In genomic region chr11:1640076-1640946, GRCh38 we compare ENCODE assay signal across 9 cellular contexts. TPM values are rescaled to one million over a fixed set of nuclear protein-coding genes. Genes with fewer than 3 reads are reported as not detected.
A peak's percentile ranks its signal among the peaks of the same experiment; 100 is the strongest.
DNase-seq lines count a peak whose midpoint lies in the region; ATAC-seq and TF ChIP-seq lines count a peak whose summit lies in the region.
"Had no signal": no experiment of that assay in that cellular context is flagged by ENCODE, and none has a peak within 500 bp of the region (broad histone marks: within the 10 kb centered on the region; RNA-seq: fewer than 3 reads in every experiment).

No MANE protein-coding gene starts in this region.

- H3K4me1 Mint-ChIP-seq in activated CD8-positive, alpha-beta T cell treated with anti-CD3 and anti-CD28 coated beads, Interleukin-2, amount 10 ng/mL, durations not matched to agents 7 days and 5 days (ENCODE audit: low read depth) = no peaks in the 10 kb centered on the region

- no peaks in the 10 kb centered on the region for H3K36me3 Mint-ChIP-seq in activated CD8-positive, alpha-beta T cell treated with anti-CD3 and anti-CD28 coated beads, Interleukin-2, amount 10 ng/mL, durations not matched to agents 7 days and 5 days (ENCODE audit: low read depth)

- no peaks in the 10 kb centered on the region for H3F3A ChIP-seq in MM.1S (ENCODE audit: insufficient read depth, low read length)

- no peak overlapping the region for H3K27ac Mint-ChIP-seq in activated CD8-positive, alpha-beta T cell treated with anti-CD3 and anti-CD28 coated beads, Interleukin-2, amount 10 ng/mL, durations not matched to agents 7 days and 5 days

- peak; percentile 79 for TF ChIP-seq CTCF in MM.1S (IDR thresholded peaks at IDR 0.05; ENCODE audit: low read length)
- TF ChIP-seq CTCF in cardiac muscle cell (IDR thresholded peaks at IDR 0.05; ENCODE audit: low read depth, low read length) = peak; percentile 86

- POLR2A ChIA-PET in activated CD8-positive, alpha-beta T cell treated with anti-CD3 and anti-CD28 coated beads, Interleukin-2, amount 10 ng/mL, durations not matched to agents 7 days and 5 days (lab: Charles Lee) = no interaction called here

- CTCF ChIA-PET in activated CD8-positive, alpha-beta T cell treated with anti-CD3 and anti-CD28 coated beads, Interleukin-2, amount 10 ng/mL, durations not matched to agents 7 days and 5 days (lab: Charles Lee) = interaction anchor here (0.6 to 4.8 kb wide), 18 partner anchors 9 to 360 kb away, joined by 3 to 49 read pairs (median 6); partner anchors contain the start of gene KRTAP5-5

- H3K9ac ChIP-seq in MM.1S (ENCODE audit: low read length) = no peak overlapping the region

- peak; percentile 6 for DNase-seq in SKM-1 treated with dmso at 0.1 percent for 144 hours (lab: John Stamatoyannopoulos, UW; ENCODE audit: unreplicated experiment)
- no peak for DNase-seq in SKM-1 (lab: John Stamatoyannopoulos, UW; ENCODE audit: unreplicated experiment)
- DNase-seq in MM.1S = peak; percentile 18
- DNase-seq in activated CD8-positive, alpha-beta T cell treated with anti-CD3 and anti-CD28 coated beads, Interleukin-2, amount 10 ng/mL, durations not matched to agents 7 days and 5 days = peak; percentile 32
- peak; percentile 36 to 62 for DNase-seq in cardiac muscle cell (ENCODE audit: low read depth in 1 of 2, low spot score in 1 of 2)
- peak; percentile 40 to 48 for DNase-seq in stimulated activated CD4-positive, alpha-beta T cell treated with anti-CD3 and anti-CD28 coated beads, Interleukin-2, amount 100 ng/mL, for 24 hours
- DNase-seq in NCI-H510A treated with DMSO at 0.1 percent for 48 hours (lab: John Stamatoyannopoulos, UW) = no peak

- H3K9me3 ChIP-seq in MM.1S (replicated peaks; ENCODE audit: insufficient read depth, low read length) (no peaks in the 10 kb centered on the region), cardiac muscle cell (ENCODE audit: low read depth) (no peaks in the 10 kb centered on the region)

- no peaks in the 10 kb centered on the region for H3K9me2 ChIP-seq in MM.1S (replicated peaks; ENCODE audit: insufficient read depth, low read length)

- no peaks in the 10 kb centered on the region for H4K20me1 ChIP-seq in MM.1S (ENCODE audit: insufficient read depth, low read length)

- H3K27ac ChIP-seq in MM.1S (ENCODE audit: low read length) = no peak overlapping the region
- no peak overlapping the region for H3K27ac ChIP-seq in cardiac muscle cell
- H3K27ac ChIP-seq: skin epidermis had no signal

- H3K4me1 ChIP-seq in MM.1S (ENCODE audit: low read length) = no peaks in the 10 kb centered on the region
- no peaks in the 10 kb centered on the region for H3K4me1 ChIP-seq in cardiac muscle cell (ENCODE audit: low read depth)

- no peaks in the 10 kb centered on the region for H3K79me2 ChIP-seq in MM.1S (ENCODE audit: low read length)

- H3K27me3 ChIP-seq in MM.1S (replicated peaks; ENCODE audit: insufficient read depth, low read length) (peaks cover 94% of the 10 kb centered on the region), cardiac muscle cell (peaks cover 4% of the 10 kb centered on the region)

- no peak overlapping the region for H3K4me2 ChIP-seq in MM.1S (ENCODE audit: low read depth, low read length)

- H3K4me3 ChIP-seq in MM.1S (ENCODE audit: low read length) (no peak overlapping the region), cardiac muscle cell (no peak overlapping the region)
- H3K4me3 ChIP-seq: skin epidermis had no signal

- ATAC-seq in activated CD8-positive, alpha-beta T cell treated with anti-CD3 and anti-CD28 coated beads, Interleukin-2, amount 10 ng/mL, durations not matched to agents 7 days and 5 days = peak; percentile 64
- ATAC-seq in HG03280 (IDR thresholded peaks at IDR 0.05; ENCODE audit: unreplicated experiment) = no peak

- H3K36me3 ChIP-seq in MM.1S (replicated peaks; ENCODE audit: insufficient read depth, low read length) (no peaks in the 10 kb centered on the region), cardiac muscle cell (no peaks in the 10 kb centered on the region)

- H3K9me3 Mint-ChIP-seq in activated CD8-positive, alpha-beta T cell treated with anti-CD3 and anti-CD28 coated beads, Interleukin-2, amount 10 ng/mL, durations not matched to agents 7 days and 5 days (ENCODE audit: insufficient read depth) = no peaks in the 10 kb centered on the region

- H2AFZ ChIP-seq in MM.1S (ENCODE audit: low read length) = no peak overlapping the region

- H3K4me3 Mint-ChIP-seq in activated CD8-positive, alpha-beta T cell treated with anti-CD3 and anti-CD28 coated beads, Interleukin-2, amount 10 ng/mL, durations not matched to agents 7 days and 5 days = no peak overlapping the region

- peaks cover 8% of the 10 kb centered on the region for H3K27me3 Mint-ChIP-seq in activated CD8-positive, alpha-beta T cell treated with anti-CD3 and anti-CD28 coated beads, Interleukin-2, amount 10 ng/mL, durations not matched to agents 7 days and 5 days (ENCODE audit: low read depth)

RNA-seq across cellular contexts. Expression of gene KRTAP5-5, which starts 10.7 kb away (rescaled TPM):
- not detected for total RNA-seq in activated CD8-positive, alpha-beta T cell treated with anti-CD3 and anti-CD28 coated beads, Interleukin-2, amount 10 ng/mL, durations not matched to agents 7 days and 5 days
- total RNA-seq in cardiac muscle cell = not detected in 2 replicates
- not detected in 2 replicates for polyA plus RNA-seq in cardiac muscle cell

RNA-seq across cellular contexts. Expression of gene KRTAP5-4, which starts 18.4 kb away (rescaled TPM):
- total RNA-seq in activated CD8-positive, alpha-beta T cell treated with anti-CD3 and anti-CD28 coated beads, Interleukin-2, amount 10 ng/mL, durations not matched to agents 7 days and 5 days = not detected
- total RNA-seq in cardiac muscle cell = not detected in 2 replicates
- polyA plus RNA-seq in cardiac muscle cell = not detected in 2 replicates

RNA-seq across cellular contexts. Expression of gene KRTAP5-3, which starts 32.0 kb away (rescaled TPM):
- total RNA-seq in activated CD8-positive, alpha-beta T cell treated with anti-CD3 and anti-CD28 coated beads, Interleukin-2, amount 10 ng/mL, durations not matched to agents 7 days and 5 days = not detected
- not detected in 2 replicates for total RNA-seq in cardiac muscle cell
- polyA plus RNA-seq in cardiac muscle cell = not detected in 2 replicates

RNA-seq across cellular contexts. Expression of gene KRTAP5-2, which starts 42.2 kb away (rescaled TPM):
- not detected for total RNA-seq in activated CD8-positive, alpha-beta T cell treated with anti-CD3 and anti-CD28 coated beads, Interleukin-2, amount 10 ng/mL, durations not matched to agents 7 days and 5 days
- total RNA-seq in cardiac muscle cell = not detected in 2 replicates
- polyA plus RNA-seq in cardiac muscle cell = not detected in 2 replicates

RNA-seq across cellular contexts. Expression of gene KRTAP5-1, which starts 55.2 kb away (rescaled TPM):
- not detected for total RNA-seq in activated CD8-positive, alpha-beta T cell treated with anti-CD3 and anti-CD28 coated beads, Interleukin-2, amount 10 ng/mL, durations not matched to agents 7 days and 5 days
- not detected in 2 replicates for total RNA-seq in cardiac muscle cell
- polyA plus RNA-seq in cardiac muscle cell = not detected in 2 replicates

Comparison
In these comparisons a context has a peak if more than half of its experiments do, and no peak if none do; other contexts are left out.
1. DNase-seq: peak in SKM-1 treated with dmso at 0.1 percent for 144 hours (single experiment), MM.1S (single experiment), activated CD8-positive, alpha-beta T cell treated with anti-CD3 and anti-CD28 coated beads, Interleukin-2, amount 10 ng/mL, durations not matched to agents 7 days and 5 days (single experiment), cardiac muscle cell (2 of 2) and stimulated activated CD4-positive, alpha-beta T cell treated with anti-CD3 and anti-CD28 coated beads, Interleukin-2, amount 100 ng/mL, for 24 hours (2 of 2); none in SKM-1 (single experiment) and NCI-H510A treated with DMSO at 0.1 percent for 48 hours (single experiment).